ENCODE assay signal across 9 cellular contexts in the genomic region with DNA sequence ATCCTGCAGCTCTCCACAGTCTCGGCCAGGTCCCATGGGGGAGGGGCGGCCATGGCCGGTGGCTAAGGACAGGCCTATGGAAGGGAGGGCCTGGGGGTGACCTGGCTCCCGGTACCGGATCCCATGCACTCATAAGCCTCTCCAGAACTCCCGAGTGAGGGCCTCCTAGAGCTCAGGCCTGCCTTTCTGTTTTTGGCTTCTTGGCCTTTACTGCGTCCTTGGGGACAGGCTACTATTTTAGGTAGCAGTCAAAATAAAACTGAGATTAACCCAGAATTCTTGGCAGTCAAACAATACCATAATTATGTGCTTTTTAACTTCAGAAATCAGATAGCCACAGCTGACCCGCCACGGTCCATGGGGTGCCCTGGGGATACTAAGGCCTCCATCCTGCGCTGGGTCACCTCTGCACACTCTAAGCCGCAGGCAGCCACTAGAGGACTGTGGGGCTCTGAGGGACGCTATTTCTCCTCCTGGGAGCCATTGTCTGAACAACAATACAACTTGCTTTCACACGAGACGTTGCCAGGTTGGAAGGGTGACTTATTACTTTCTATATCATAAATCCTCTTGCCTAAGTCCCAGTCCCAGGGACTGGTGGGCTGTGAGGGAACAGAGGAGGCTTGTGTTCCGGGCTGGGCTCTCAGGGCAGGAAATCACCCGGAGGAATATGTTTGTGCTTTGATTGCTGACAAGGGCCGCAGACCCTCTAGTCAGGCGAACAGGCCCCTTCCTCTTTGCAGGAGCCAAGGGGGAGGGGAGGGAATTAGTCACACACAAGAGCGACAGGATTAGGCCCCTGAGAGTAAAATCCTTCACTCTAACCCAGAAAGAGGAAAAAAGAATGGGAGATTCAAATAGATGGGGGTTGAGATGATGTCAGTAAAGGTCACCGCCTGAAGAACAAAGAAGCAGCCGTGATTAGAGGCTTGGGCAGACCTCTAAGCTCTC. TPM values are rescaled to one million over a fixed set of nuclear protein-coding genes. Genes with fewer than 3 reads are reported as not detected.
DNase-seq lines count a peak whose midpoint lies in the region; ATAC-seq and TF ChIP-seq lines count a peak whose summit lies in the region.
"Had no signal": no experiment of that assay in that cellular context is flagged by ENCODE, and none has a peak within 500 bp of the region (broad histone marks: within the 10 kb centered on the region; RNA-seq: fewer than 3 reads in every experiment).

No MANE protein-coding gene starts in this region.

- no peak overlapping the region for H3K4me3 Mint-ChIP-seq in endothelial cell (ENCODE audit: unreplicated experiment)
- no peak overlapping the region for H3K4me3 Mint-ChIP-seq in type B pancreatic cell
- H3K4me3 Mint-ChIP-seq: activated CD4-positive, alpha-beta T cell treated with anti-CD3 and anti-CD28 coated beads, Interleukin-2, amount 10 ng/mL, durations not matched to agents 7 days and 5 days had no signal

- peaks cover 29% of the 10 kb centered on the region for H3K4me1 Mint-ChIP-seq in endothelial cell (ENCODE audit: unreplicated experiment)
- H3K4me1 Mint-ChIP-seq in type B pancreatic cell (ENCODE audit: unreplicated experiment), result peaks cover 28% of the 10 kb centered on the region

- H3K4me1 ChIP-seq in PC-9 (replicated peaks; ENCODE audit: insufficient read depth) (peaks cover 34% of the 10 kb centered on the region), muscle layer of duodenum (ENCODE audit: control insufficient read depth in 1 of 2, insufficient read depth in 2 of 2, low read length in 2 of 2) (peaks cover 0 to 10% of the 10 kb centered on the region in 2 donors)

- DNase-seq in PC-9 (no peak), endothelial cell (ENCODE audit: low spot score) (no peak), type B pancreatic cell (ENCODE audit: extremely low spot score, unreplicated experiment) (no peak), A172 (ENCODE audit: low spot score) (no peak)
- DNase-seq: activated CD4-positive, alpha-beta T cell treated with anti-CD3 and anti-CD28 coated beads, Interleukin-2, amount 10 ng/mL, durations not matched to agents 7 days and 5 days; OCI-M1 had no signal

- no peak for TF ChIP-seq CTCF in PC-9 (conservative IDR thresholded peaks at IDR 0.05)
- TF ChIP-seq CTCF in endothelial cell (IDR thresholded peaks at IDR 0.05; ENCODE audit: unreplicated experiment), result no peak
- peak; percentile 55 for TF ChIP-seq CTCF in type B pancreatic cell (conservative IDR thresholded peaks at IDR 0.05)

- H3K27me3 ChIP-seq in PC-9 (ENCODE audit: insufficient read depth, low read depth) (no peaks in the 10 kb centered on the region), muscle layer of duodenum (ENCODE audit: low read depth, low read length) (no peaks in the 10 kb centered on the region)

- 0 out of 2 replicates have a peak overlapping the region, but pooled peaks have one; percentile 10 for H3K4me2 ChIP-seq in PC-9

- no peaks in the 10 kb centered on the region for H4K20me1 ChIP-seq in PC-9 (ENCODE audit: insufficient read depth)

- CTCF ChIA-PET in PC-9 (lab: Charles Lee), result no interaction called here

- H2AFZ ChIP-seq in PC-9, result no peak overlapping the region

- H3K27ac Mint-ChIP-seq in endothelial cell (ENCODE audit: unreplicated experiment), result peak overlapping the region; percentile 95
- H3K27ac Mint-ChIP-seq in type B pancreatic cell, result peak overlapping the region; percentile 73
- H3K27ac Mint-ChIP-seq: activated CD4-positive, alpha-beta T cell treated with anti-CD3 and anti-CD28 coated beads, Interleukin-2, amount 10 ng/mL, durations not matched to agents 7 days and 5 days had no signal

- H3K9me3 Mint-ChIP-seq in endothelial cell (ENCODE audit: unreplicated experiment) (no peaks in the 10 kb centered on the region), type B pancreatic cell (no peaks in the 10 kb centered on the region)

- peaks cover 8% of the 10 kb centered on the region; the same call in 1 of the 2 replicates for H3K9me3 ChIP-seq in PC-9 (ENCODE audit: insufficient read depth, low read depth)
- no peaks in the 10 kb centered on the region for H3K9me3 ChIP-seq in muscle layer of duodenum (ENCODE audit: control insufficient read depth in 1 of 2, low read length in 2 of 2)

- H3K27me3 Mint-ChIP-seq in endothelial cell (ENCODE audit: unreplicated experiment) (peaks cover 5% of the 10 kb centered on the region), type B pancreatic cell (peaks cover 4% of the 10 kb centered on the region)
- H3K27me3 Mint-ChIP-seq: activated CD4-positive, alpha-beta T cell treated with anti-CD3 and anti-CD28 coated beads, Interleukin-2, amount 10 ng/mL, durations not matched to agents 7 days and 5 days had no signal

- POLR2A ChIA-PET in PC-9 (lab: Charles Lee; ENCODE audit: unreplicated experiment), result interaction anchor here (0.5 to 0.7 kb wide), 2 partner anchors 20 to 50 kb away, joined by 5 to 12 read pairs; no protein-coding TSS in a partner anchor

- H3K9me2 ChIP-seq in PC-9 (ENCODE audit: insufficient read depth), result no peaks in the 10 kb centered on the region

- H3K27ac ChIP-seq in PC-9 (peak overlapping the region; percentile 38; the same call in 1 of the 2 replicates), muscle layer of duodenum (ENCODE audit: low read length) (peak overlapping the region; percentile 52)

- no peak overlapping the region for H3K4me3 ChIP-seq in PC-9
- no peak overlapping the region for H3K4me3 ChIP-seq in muscle layer of duodenum (ENCODE audit: low read depth in 1 of 2, low read length in 2 of 2)

- H3K36me3 Mint-ChIP-seq in endothelial cell (ENCODE audit: low read depth, unreplicated experiment) (no peaks in the 10 kb centered on the region), type B pancreatic cell (no peaks in the 10 kb centered on the region)

- H3K79me2 ChIP-seq in PC-9 (ENCODE audit: low read depth), result no peaks in the 10 kb centered on the region

- no peaks in the 10 kb centered on the region for H3K36me3 ChIP-seq in PC-9 (ENCODE audit: low read depth)
- no peaks in the 10 kb centered on the region for H3K36me3 ChIP-seq in muscle layer of duodenum (ENCODE audit: control insufficient read depth in 1 of 2, insufficient read depth in 2 of 2, low read length in 2 of 2)

- TSS peak; percentile 78 for BruUV-seq in PC-9 (replicated peaks; lab: Mats Ljungman, UMichigan)

- intact Hi-C loops in PC-9 (cut with micrococcal nuclease; ENCODE audit: unreplicated experiment), result no loop called here

- no peak for ATAC-seq in GM19328 (IDR thresholded peaks at IDR 0.05; ENCODE audit: unreplicated experiment)
- ATAC-seq in GM18861 (IDR thresholded peaks at IDR 0.05; ENCODE audit: unreplicated experiment), result no peak

- peaks cover 18% of the 10 kb centered on the region; the same call in 1 of the 2 replicates for H3F3A ChIP-seq in PC-9 (ENCODE audit: insufficient read depth, low read depth)

RNA-seq across cellular contexts. Expression of gene BCAR3, which starts 40.7 kb away (rescaled TPM):
- 62.5 and 70.0 TPM in 2 replicates for total RNA-seq in PC-9 (2021)
- 19.9 TPM for total RNA-seq in endothelial cell (ENCODE audit: unreplicated experiment)
- total RNA-seq in type B pancreatic cell (ENCODE audit: low replicate concordance), result 16.6 and 52.1 TPM in 2 replicates
- total RNA-seq in A172 (2014; rRNA removed; shearing (Covaris generic)), result 33.1 and 34.3 TPM in 2 replicates
